In the genomic region with DNA sequence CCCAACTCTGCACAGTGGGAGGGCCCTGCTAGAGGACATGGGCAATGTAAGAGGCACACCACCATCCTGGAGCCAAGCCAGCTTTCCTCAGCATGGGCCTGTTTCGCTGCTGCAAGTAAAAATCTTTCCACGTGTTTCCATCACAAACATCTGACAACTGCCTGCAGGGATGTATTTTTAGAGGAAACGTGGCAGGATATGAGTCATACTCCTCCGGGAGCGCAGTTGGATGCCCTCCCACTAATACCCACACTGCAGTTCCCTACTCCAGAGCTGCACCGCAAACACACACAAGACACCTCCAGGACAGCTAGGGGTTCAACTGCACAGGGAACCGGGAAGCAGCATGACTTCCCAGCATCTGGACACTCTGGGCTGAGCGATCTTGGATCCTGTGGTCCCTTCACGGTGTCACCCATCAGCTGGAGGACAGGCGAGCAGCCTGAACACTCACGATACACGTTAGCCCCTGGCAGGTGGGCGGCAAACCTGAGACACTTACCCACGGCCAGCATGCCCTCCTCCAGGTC, we compare ENCODE assay signal across 8 cellular contexts. TPM values are rescaled to one million over a fixed set of nuclear protein-coding genes. Genes with fewer than 3 reads are reported as not detected.
DNase-seq lines count a peak whose midpoint lies in the region; ATAC-seq, FAIRE-seq and TF ChIP-seq lines count a peak whose summit lies in the region.

No MANE protein-coding gene starts in this region.

- no peaks in the 10 kb centered on the region for H3K4me1 ChIP-seq in thymus (ENCODE audit: control insufficient read depth, insufficient read depth, low read length)

- H3K27me3 ChIP-seq in bronchial epithelial cell (ENCODE audit: control insufficient read depth, insufficient read depth, low read length) (no peaks in the 10 kb centered on the region), thymus (ENCODE audit: control insufficient read depth, insufficient read depth) (no peaks in the 10 kb centered on the region)

- H3K27ac ChIP-seq in thymus (ENCODE audit: low read depth): peak overlapping the region; percentile 55

- peak; percentile 99 for DNase-seq in EH (ENCODE audit: low read depth)
- peak; percentile 80 for DNase-seq in NCI-H446 treated with DMSO at 0.1 percent for 48 hours (lab: John Stamatoyannopoulos, UW)
- DNase-seq in bronchial epithelial cell (ENCODE audit: low read depth): peak; percentile 92
- DNase-seq in left lobe of liver (ENCODE audit: low spot score): peak; percentile 57
- no peak for DNase-seq in activated naive CD4-positive, alpha-beta T cell treated with Interleukin-2 at 50 U/mL for 16 hours

- peak; percentile 93 for FAIRE-seq in bronchial epithelial cell (lab: Jason Lieb, UNC)

- no peak overlapping the region for H3K4me3 ChIP-seq in bronchial epithelial cell (ENCODE audit: low read depth, low read length)
- no peak overlapping the region for H3K4me3 ChIP-seq in thymus (ENCODE audit: low read length)

- peaks cover 44% of the 10 kb centered on the region for H3K36me3 ChIP-seq in bronchial epithelial cell (ENCODE audit: control insufficient read depth, insufficient read depth, low read length)
- peaks cover 100% of the 10 kb centered on the region for H3K36me3 ChIP-seq in thymus (ENCODE audit: control insufficient read depth, insufficient read depth)

- TF ChIP-seq CTCF in bronchial epithelial cell (IDR thresholded peaks at IDR 0.05; ENCODE audit: insufficient read depth, low read length, severe bottlenecking): no peak

- ATAC-seq in left lobe of liver (peak; percentile 60), GM18870 (IDR thresholded peaks at IDR 0.05; ENCODE audit: unreplicated experiment) (no peak), GM18873 (IDR thresholded peaks at IDR 0.05; ENCODE audit: low FRiP score, unreplicated experiment) (no peak)

- 86% methylated on average over 14 of the region's 14 CpGs for WGBS in thymus

- H3K9me3 ChIP-seq in thymus (ENCODE audit: control insufficient read depth): peaks cover 1% of the 10 kb centered on the region

RNA-seq across cellular contexts. Expression of gene PLAC9, which starts 26.1 kb away (rescaled TPM):
- total RNA-seq in bronchial epithelial cell: 0.13 TPM in 1 of 2 replicates, not detected in the other
- total RNA-seq in left lobe of liver: 2.2 TPM
- 7.9 TPM for polyA plus RNA-seq in thymus

RNA-seq across cellular contexts. Expression of gene ANXA11, which starts 46.7 kb away (rescaled TPM):
- total RNA-seq in bronchial epithelial cell (22.1 and 31.7 TPM in 2 replicates), left lobe of liver (42.7 TPM)
- 152 TPM for polyA plus RNA-seq in thymus
